22 cellular contexts compared by ENCODE assay signal in genomic region chr11:20226936-20227335, GRCh38.
"Had no signal": no experiment of that assay in that cellular context is flagged by ENCODE, and none has a peak within 500 bp of the region (broad histone marks: within the 10 kb centered on the region; RNA-seq: fewer than 3 reads in every experiment).

No MANE protein-coding gene starts in this region.

- ATAC-seq: activated naive CD4-positive, alpha-beta T cell treated with anti-CD3 and anti-CD28 coated beads, Interleukin-2, amount 50 U/mL, for 72 hours; activated T-cell treated with anti-CD3 and anti-CD28 coated beads, Interleukin-2, amount 50 U/mL, for 72 hours had no signal

- H3K9me3 ChIP-seq: thyroid gland had no signal

- DNase-seq: activated CD4-positive, alpha-beta T cell treated with anti-CD3 and anti-CD28 coated beads, Interleukin-2, amount 50 U/mL, for 4 hours; activated gamma-delta T cell; activated T-cell treated with anti-CD3 and anti-CD28 coated beads, Interleukin-2, amount 50 U/mL, for 72 hours; adrenal gland; cerebellar nuclear complex; effector CD4-positive, alpha-beta T cell; foreskin melanocyte; glutamatergic neuron; hippocampal formation; islet precursor cell; midbrain; occipital lobe; posterior cingulate gyrus; sigmoid colon; stimulated activated CD4-positive, alpha-beta T cell treated with anti-CD3 and anti-CD28 coated beads, Interleukin-1b, Interleukin-23, amount 100 ng/mL, for 48 hours; stimulated activated CD8-positive, alpha-beta memory T cell treated with anti-CD3 and anti-CD28 coated beads, Interleukin-4, amount 100 ng/mL, for 48 hours; stimulated activated naive CD4-positive, alpha-beta T cell; T-helper 2 cell; thyroid gland had no signal

- H3K27me3 ChIP-seq: adrenal gland, esophagus muscularis mucosa, sigmoid colon, thyroid gland had no signal

- H3K27ac ChIP-seq: adrenal gland, esophagus muscularis mucosa, sigmoid colon, thyroid gland had no signal

- H3K4me3 ChIP-seq: adrenal gland, esophagus muscularis mucosa, lung, sigmoid colon, thyroid gland had no signal

- H3K36me3 ChIP-seq: adrenal gland, esophagus muscularis mucosa, sigmoid colon, thyroid gland had no signal

- H3K4me1 ChIP-seq: adrenal gland, esophagus muscularis mucosa, sigmoid colon, thyroid gland had no signal
